In genomic region chr12:65335021-65335714, GRCh38 we compare ENCODE assay signal across 1 cellular context.
TF ChIP-seq lines count a peak whose summit lies in the region.

No MANE protein-coding gene starts in this region.

TF ChIP-seq in HepG2, 621 proteins besides CTCF, POLR2A, EP300 and RAD21 (continued from another document and continues in another):
- peak; percentile 56; the same call in 1 of the 2 replicates for TF ChIP-seq IKZF5 (CRISPR knock-in tag; IDR thresholded peaks at IDR 0.05)
- no peak for TF ChIP-seq ZNF383 (CRISPR knock-in tag; IDR thresholded peaks at IDR 0.05; ENCODE audit: borderline replicate concordance)
- no peak for TF ChIP-seq MXD3 (CRISPR knock-in tag; IDR thresholded peaks at IDR 0.05)
- peak; percentile 30; the same call in 1 of the 2 replicates for TF ChIP-seq ZNF800 (CRISPR knock-in tag; IDR thresholded peaks at IDR 0.05)
- peak; percentile 60; the same call in 1 of the 2 replicates for TF ChIP-seq ZNF747 (CRISPR knock-in tag; IDR thresholded peaks at IDR 0.05; ENCODE audit: borderline replicate concordance)
- no peak for TF ChIP-seq NONO (IDR thresholded peaks at IDR 0.05)
- no peak for TF ChIP-seq NONO (CRISPR knock-in tag; conservative IDR thresholded peaks at IDR 0.05)
- TF ChIP-seq HOXA3 (CRISPR knock-in tag; IDR thresholded peaks at IDR 0.05), result peak; percentile 50; the same call in 1 of the 2 replicates
- no peak for TF ChIP-seq AGO1 (IDR thresholded peaks at IDR 0.05; ENCODE audit: low read depth, low read length, poor library complexity, severe bottlenecking)
- TF ChIP-seq ZNF564 (CRISPR knock-in tag; IDR thresholded peaks at IDR 0.05), result peak; percentile 21; the same call in 1 of the 2 replicates
- TF ChIP-seq DMAP1 (CRISPR knock-in tag; IDR thresholded peaks at IDR 0.05), result peak; percentile 51; the same call in 1 of the 2 replicates
- TF ChIP-seq, protein P1, sequence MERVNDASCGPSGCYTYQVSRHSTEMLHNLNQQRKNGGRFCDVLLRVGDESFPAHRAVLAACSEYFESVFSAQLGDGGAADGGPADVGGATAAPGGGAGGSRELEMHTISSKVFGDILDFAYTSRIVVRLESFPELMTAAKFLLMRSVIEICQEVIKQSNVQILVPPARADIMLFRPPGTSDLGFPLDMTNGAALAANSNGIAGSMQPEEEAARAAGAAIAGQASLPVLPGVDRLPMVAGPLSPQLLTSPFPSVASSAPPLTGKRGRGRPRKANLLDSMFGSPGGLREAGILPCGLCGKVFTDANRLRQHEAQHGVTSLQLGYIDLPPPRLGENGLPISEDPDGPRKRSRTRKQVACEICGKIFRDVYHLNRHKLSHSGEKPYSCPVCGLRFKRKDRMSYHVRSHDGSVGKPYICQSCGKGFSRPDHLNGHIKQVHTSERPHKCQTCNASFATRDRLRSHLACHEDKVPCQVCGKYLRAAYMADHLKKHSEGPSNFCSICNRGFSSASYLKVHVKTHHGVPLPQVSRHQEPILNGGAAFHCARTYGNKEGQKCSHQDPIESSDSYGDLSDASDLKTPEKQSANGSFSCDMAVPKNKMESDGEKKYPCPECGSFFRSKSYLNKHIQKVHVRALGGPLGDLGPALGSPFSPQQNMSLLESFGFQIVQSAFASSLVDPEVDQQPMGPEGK (CRISPR knock-in tag; IDR thresholded peaks at IDR 0.05), result peak; percentile 56; the same call in 1 of the 2 replicates
- peak; percentile 66; the same call in 1 of the 2 replicates for TF ChIP-seq POGZ (CRISPR knock-in tag; IDR thresholded peaks at IDR 0.05)
- TF ChIP-seq, protein P2, sequence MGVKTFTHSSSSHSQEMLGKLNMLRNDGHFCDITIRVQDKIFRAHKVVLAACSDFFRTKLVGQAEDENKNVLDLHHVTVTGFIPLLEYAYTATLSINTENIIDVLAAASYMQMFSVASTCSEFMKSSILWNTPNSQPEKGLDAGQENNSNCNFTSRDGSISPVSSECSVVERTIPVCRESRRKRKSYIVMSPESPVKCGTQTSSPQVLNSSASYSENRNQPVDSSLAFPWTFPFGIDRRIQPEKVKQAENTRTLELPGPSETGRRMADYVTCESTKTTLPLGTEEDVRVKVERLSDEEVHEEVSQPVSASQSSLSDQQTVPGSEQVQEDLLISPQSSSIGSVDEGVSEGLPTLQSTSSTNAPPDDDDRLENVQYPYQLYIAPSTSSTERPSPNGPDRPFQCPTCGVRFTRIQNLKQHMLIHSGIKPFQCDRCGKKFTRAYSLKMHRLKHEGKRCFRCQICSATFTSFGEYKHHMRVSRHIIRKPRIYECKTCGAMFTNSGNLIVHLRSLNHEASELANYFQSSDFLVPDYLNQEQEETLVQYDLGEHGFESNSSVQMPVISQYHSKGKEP (CRISPR knock-in tag; IDR thresholded peaks at IDR 0.05), result no peak
- peak; percentile 60 for TF ChIP-seq NCOA2 (CRISPR knock-in tag; IDR thresholded peaks at IDR 0.05)
- peak; percentile 69 for TF ChIP-seq ATF3 (CRISPR knock-in tag; IDR thresholded peaks at IDR 0.05)
- no peak for TF ChIP-seq JDP2 (CRISPR knock-in tag; IDR thresholded peaks at IDR 0.05; ENCODE audit: borderline replicate concordance)
- peak; percentile 76; the same call in 1 of the 2 replicates for TF ChIP-seq JUNB (CRISPR knock-in tag; IDR thresholded peaks at IDR 0.05; ENCODE audit: borderline replicate concordance)
- TF ChIP-seq GMEB2 (CRISPR knock-in tag; IDR thresholded peaks at IDR 0.05; ENCODE audit: low read depth), result no peak
- TF ChIP-seq EHMT2 (IDR thresholded peaks at IDR 0.05; ENCODE audit: borderline replicate concordance, low read depth, low read length), result peak; percentile 76; the same call in 1 of the 2 replicates
- peak; percentile 68; the same call in 1 of the 2 replicates for TF ChIP-seq ETV5 (CRISPR knock-in tag; IDR thresholded peaks at IDR 0.05; ENCODE audit: borderline replicate concordance)
- TF ChIP-seq STAG1 (CRISPR knock-in tag; IDR thresholded peaks at IDR 0.05), result peak; percentile 14; the same call in 1 of the 2 replicates
- TF ChIP-seq, protein P3, sequence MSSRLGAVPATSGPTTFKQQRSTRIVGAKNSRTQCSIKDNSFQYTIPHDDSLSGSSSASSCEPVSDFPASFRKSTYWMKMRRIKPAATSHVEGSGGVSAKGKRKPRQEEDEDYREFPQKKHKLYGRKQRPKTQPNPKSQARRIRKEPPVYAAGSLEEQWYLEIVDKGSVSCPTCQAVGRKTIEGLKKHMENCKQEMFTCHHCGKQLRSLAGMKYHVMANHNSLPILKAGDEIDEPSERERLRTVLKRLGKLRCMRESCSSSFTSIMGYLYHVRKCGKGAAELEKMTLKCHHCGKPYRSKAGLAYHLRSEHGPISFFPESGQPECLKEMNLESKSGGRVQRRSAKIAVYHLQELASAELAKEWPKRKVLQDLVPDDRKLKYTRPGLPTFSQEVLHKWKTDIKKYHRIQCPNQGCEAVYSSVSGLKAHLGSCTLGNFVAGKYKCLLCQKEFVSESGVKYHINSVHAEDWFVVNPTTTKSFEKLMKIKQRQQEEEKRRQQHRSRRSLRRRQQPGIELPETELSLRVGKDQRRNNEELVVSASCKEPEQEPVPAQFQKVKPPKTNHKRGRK (CRISPR knock-in tag; IDR thresholded peaks at IDR 0.05), result no peak
- TF ChIP-seq LCORL (IDR thresholded peaks at IDR 0.05), result no peak
- TF ChIP-seq LCORL (CRISPR knock-in tag; IDR thresholded peaks at IDR 0.05), result peak; percentile 22; the same call in 1 of the 2 replicates
- TF ChIP-seq TCF7 (IDR thresholded peaks at IDR 0.05; ENCODE audit: low read depth), result peak; percentile 53; the same call in 1 of the 2 replicates
- TF ChIP-seq FOXJ3 (CRISPR knock-in tag; IDR thresholded peaks at IDR 0.05; ENCODE audit: borderline replicate concordance), result peak; percentile 56; the same call in 1 of the 2 replicates
- TF ChIP-seq ZNF253 (CRISPR knock-in tag; IDR thresholded peaks at IDR 0.05; ENCODE audit: borderline replicate concordance), result no peak
- TF ChIP-seq, protein P4, sequence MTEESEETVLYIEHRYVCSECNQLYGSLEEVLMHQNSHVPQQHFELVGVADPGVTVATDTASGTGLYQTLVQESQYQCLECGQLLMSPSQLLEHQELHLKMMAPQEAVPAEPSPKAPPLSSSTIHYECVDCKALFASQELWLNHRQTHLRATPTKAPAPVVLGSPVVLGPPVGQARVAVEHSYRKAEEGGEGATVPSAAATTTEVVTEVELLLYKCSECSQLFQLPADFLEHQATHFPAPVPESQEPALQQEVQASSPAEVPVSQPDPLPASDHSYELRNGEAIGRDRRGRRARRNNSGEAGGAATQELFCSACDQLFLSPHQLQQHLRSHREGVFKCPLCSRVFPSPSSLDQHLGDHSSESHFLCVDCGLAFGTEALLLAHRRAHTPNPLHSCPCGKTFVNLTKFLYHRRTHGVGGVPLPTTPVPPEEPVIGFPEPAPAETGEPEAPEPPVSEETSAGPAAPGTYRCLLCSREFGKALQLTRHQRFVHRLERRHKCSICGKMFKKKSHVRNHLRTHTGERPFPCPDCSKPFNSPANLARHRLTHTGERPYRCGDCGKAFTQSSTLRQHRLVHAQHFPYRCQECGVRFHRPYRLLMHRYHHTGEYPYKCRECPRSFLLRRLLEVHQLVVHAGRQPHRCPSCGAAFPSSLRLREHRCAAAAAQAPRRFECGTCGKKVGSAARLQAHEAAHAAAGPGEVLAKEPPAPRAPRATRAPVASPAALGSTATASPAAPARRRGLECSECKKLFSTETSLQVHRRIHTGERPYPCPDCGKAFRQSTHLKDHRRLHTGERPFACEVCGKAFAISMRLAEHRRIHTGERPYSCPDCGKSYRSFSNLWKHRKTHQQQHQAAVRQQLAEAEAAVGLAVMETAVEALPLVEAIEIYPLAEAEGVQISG (CRISPR knock-in tag; IDR thresholded peaks at IDR 0.05), result peak; percentile 25; the same call in 1 of the 2 replicates
- peak; percentile 38; the same call in 1 of the 2 replicates for TF ChIP-seq RBFOX2 (IDR thresholded peaks at IDR 0.05; ENCODE audit: low read depth, low read length)
- TF ChIP-seq ZNF251 (CRISPR knock-in tag; IDR thresholded peaks at IDR 0.05), result no peak
- TF ChIP-seq TFDP1 (CRISPR knock-in tag; IDR thresholded peaks at IDR 0.05; ENCODE audit: borderline replicate concordance), result peak; percentile 48; the same call in 1 of the 2 replicates
- peak; percentile 55; the same call in 1 of the 2 replicates for TF ChIP-seq NFKBIZ (CRISPR knock-in tag; IDR thresholded peaks at IDR 0.05)
- TF ChIP-seq, protein P5, sequence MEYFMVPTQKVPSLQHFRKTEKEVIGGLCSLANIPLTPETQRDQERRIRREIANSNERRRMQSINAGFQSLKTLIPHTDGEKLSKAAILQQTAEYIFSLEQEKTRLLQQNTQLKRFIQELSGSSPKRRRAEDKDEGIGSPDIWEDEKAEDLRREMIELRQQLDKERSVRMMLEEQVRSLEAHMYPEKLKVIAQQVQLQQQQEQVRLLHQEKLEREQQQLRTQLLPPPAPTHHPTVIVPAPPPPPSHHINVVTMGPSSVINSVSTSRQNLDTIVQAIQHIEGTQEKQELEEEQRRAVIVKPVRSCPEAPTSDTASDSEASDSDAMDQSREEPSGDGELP (IDR thresholded peaks at IDR 0.05; ENCODE audit: borderline replicate concordance, low read depth), result peak; percentile 87
- peak; percentile 47 for TF ChIP-seq FOXA3 (CRISPR knock-in tag; IDR thresholded peaks at IDR 0.05)
- TF ChIP-seq SIN3A (IDR thresholded peaks at IDR 0.05; ENCODE audit: borderline replicate concordance, low read depth, low read length), result no peak
- TF ChIP-seq, protein P6, sequence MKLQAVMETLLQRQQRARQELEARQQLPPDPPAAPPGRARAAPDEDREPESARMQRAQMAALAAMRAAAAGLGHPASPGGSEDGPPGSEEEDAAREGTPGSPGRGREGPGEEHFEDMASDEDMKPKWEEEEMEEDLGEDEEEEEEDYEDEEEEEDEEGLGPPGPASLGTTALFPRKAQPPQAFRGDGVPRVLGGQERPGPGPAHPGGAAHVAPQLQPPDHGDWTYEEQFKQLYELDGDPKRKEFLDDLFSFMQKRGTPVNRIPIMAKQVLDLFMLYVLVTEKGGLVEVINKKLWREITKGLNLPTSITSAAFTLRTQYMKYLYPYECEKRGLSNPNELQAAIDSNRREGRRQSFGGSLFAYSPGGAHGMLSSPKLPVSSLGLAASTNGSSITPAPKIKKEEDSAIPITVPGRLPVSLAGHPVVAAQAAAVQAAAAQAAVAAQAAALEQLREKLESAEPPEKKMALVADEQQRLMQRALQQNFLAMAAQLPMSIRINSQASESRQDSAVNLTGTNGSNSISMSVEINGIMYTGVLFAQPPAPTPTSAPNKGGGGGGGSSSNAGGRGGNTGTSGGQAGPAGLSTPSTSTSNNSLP (IDR thresholded peaks at IDR 0.05; ENCODE audit: low read depth, low read length), result peak; percentile 71
- TF ChIP-seq ZNF263 (CRISPR knock-in tag; IDR thresholded peaks at IDR 0.05), result peak; percentile 28; the same call in 1 of the 2 replicates
- TF ChIP-seq, protein P7, sequence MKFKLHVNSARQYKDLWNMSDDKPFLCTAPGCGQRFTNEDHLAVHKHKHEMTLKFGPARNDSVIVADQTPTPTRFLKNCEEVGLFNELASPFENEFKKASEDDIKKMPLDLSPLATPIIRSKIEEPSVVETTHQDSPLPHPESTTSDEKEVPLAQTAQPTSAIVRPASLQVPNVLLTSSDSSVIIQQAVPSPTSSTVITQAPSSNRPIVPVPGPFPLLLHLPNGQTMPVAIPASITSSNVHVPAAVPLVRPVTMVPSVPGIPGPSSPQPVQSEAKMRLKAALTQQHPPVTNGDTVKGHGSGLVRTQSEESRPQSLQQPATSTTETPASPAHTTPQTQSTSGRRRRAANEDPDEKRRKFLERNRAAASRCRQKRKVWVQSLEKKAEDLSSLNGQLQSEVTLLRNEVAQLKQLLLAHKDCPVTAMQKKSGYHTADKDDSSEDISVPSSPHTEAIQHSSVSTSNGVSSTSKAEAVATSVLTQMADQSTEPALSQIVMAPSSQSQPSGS (CRISPR knock-in tag; IDR thresholded peaks at IDR 0.05), result peak; percentile 71; the same call in 1 of the 2 replicates
- TF ChIP-seq DPF2 (CRISPR knock-in tag; IDR thresholded peaks at IDR 0.05; ENCODE audit: borderline replicate concordance, low read depth), result peak; percentile 75
